ENCODE assay signal across 19 cellular contexts in the genomic region with DNA sequence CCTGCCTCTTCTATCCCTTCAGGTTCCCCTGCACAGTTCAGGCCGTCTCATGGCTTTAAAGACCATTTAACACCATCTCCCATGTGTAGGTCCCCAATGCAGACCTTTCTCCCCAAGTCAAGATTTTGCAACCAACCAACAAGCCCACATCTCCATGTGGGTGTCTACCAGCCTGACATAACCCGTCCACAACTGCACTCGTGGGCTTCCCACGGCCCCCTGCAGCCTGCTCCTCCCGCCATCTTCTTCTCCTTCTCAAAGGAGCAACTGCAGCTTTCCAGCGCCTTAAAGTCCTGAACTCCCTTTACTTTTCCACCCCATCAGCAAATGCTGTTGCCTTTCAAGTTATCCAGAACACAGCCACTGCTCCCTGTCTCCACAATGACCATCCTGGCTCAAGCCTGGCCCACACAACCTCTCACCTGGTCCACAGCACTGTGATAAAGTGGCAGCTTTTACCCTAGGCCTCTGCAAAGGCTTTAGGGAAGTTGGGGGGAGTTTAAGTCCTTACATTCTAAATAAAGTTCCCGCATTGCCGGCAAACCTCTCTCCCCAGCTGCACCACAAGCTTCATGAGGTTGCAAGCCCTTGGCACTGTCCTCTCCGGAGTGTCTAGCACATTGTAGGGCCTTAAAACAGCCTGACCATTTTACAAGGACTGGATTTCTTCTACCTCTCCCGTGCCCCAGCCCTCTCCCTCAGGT.
A peak's percentile ranks its signal among the peaks of the same experiment; 100 is the strongest.
DNase-seq lines count a peak whose midpoint lies in the region; ATAC-seq and TF ChIP-seq lines count a peak whose summit lies in the region.
"Had no signal": no experiment of that assay in that cellular context is flagged by ENCODE, and none has a peak within 500 bp of the region (broad histone marks: within the 10 kb centered on the region; RNA-seq: fewer than 3 reads in every experiment).

No MANE protein-coding gene starts in this region.

- 91% methylated on average over 10 of the region's 10 CpGs for WGBS in right cardiac atrium

- peak overlapping the region; percentile 22 for H3K4me2 ChIP-seq in BLaER1

- DNase-seq in HL-60 (ENCODE audit: low read depth in 1 of 2, low spot score in 1 of 2), result peak in 1 of 2 experiments; percentile 66
- DNase-seq in activated naive CD8-positive, alpha-beta T cell treated with anti-CD3 and anti-CD28 coated beads, Interleukin-2, amount 10 ng/mL, durations not matched to agents 7 days and 5 days, result no peak
- DNase-seq in natural killer cell, result no peak
- DNase-seq in NCI-H2029 (lab: John Stamatoyannopoulos, UW), result no peak
- DNase-seq in right cardiac atrium, result no peak
- DNase-seq in SHP77 treated with DMSO at 0.1 percent for 48 hours (lab: John Stamatoyannopoulos, UW), result no peak
- DNase-seq: activated CD4-positive, CD25-positive, alpha-beta regulatory T cell treated with anti-CD3 and anti-CD28 coated beads, Interleukin-2, amount 50 U/mL, for 72 hours; C1 segment of cervical spinal cord; central memory CD4-positive, alpha-beta T cell; erythroblast; head of caudate nucleus; kidney glomerular epithelial cell; NCI-H1048; NCI-H446; stimulated activated CD4-positive, alpha-beta T cell treated with anti-CD3 and anti-CD28 coated beads, Interleukin-2, amount 100 ng/mL, for 24 hours; stimulated activated CD8-positive, alpha-beta memory T cell treated with anti-CD3 and anti-CD28 coated beads, Interleukin-4, amount 100 ng/mL, for 48 hours; uterus had no signal

- H3K27me3 ChIP-seq in BLaER1 (no peaks in the 10 kb centered on the region), HL-60 (ENCODE audit: insufficient read depth, poor library complexity, severe bottlenecking) (no peaks in the 10 kb centered on the region), right cardiac atrium (ENCODE audit: control insufficient read depth, insufficient read depth) (no peaks in the 10 kb centered on the region)
- H3K27me3 ChIP-seq: uterus had no signal

- H3K9me3 ChIP-seq in BLaER1, result no peaks in the 10 kb centered on the region
- H3K9me3 ChIP-seq in right cardiac atrium (ENCODE audit: control insufficient read depth, low read length), result no peaks in the 10 kb centered on the region
- H3K9me3 ChIP-seq: uterus had no signal

- peaks cover 53% of the 10 kb centered on the region for H3K4me1 Mint-ChIP-seq in activated naive CD8-positive, alpha-beta T cell treated with anti-CD3 and anti-CD28 coated beads, Interleukin-2, amount 10 ng/mL, durations not matched to agents 7 days and 5 days
- peaks cover 54 to 83% of the 10 kb centered on the region in 2 donors for H3K4me1 Mint-ChIP-seq in natural killer cell

- H3K4me3 Mint-ChIP-seq in activated naive CD8-positive, alpha-beta T cell treated with anti-CD3 and anti-CD28 coated beads, Interleukin-2, amount 10 ng/mL, durations not matched to agents 7 days and 5 days, result no peak overlapping the region
- peak overlapping the region; percentile 61 for H3K4me3 Mint-ChIP-seq in natural killer cell

- H3K4me1 ChIP-seq in BLaER1 (peaks cover 57% of the 10 kb centered on the region), right cardiac atrium (ENCODE audit: control insufficient read depth, insufficient read depth, low read length) (peaks cover 28% of the 10 kb centered on the region)

- TF ChIP-seq CTCF in HL-60 (IDR thresholded peaks at IDR 0.05; ENCODE audit: insufficient read depth, low read length), result no peak
- no peak for TF ChIP-seq CTCF in natural killer cell (IDR thresholded peaks at IDR 0.05)

- H3K36me3 ChIP-seq in BLaER1, result peaks cover 3% of the 10 kb centered on the region; the same call in 1 of the 2 replicates
- H3K36me3 ChIP-seq: uterus had no signal

- POLR2A ChIA-PET in activated naive CD8-positive, alpha-beta T cell treated with anti-CD3 and anti-CD28 coated beads, Interleukin-2, amount 10 ng/mL, durations not matched to agents 7 days and 5 days (lab: Charles Lee), result no interaction called here

- intact Hi-C loops in natural killer cell (cut with micrococcal nuclease) (loop anchor here (10.0 kb wide), 1 partner anchor 138 kb away; a partner anchor contains a TSS), right cardiac atrium (cut with DNase I) (loop anchor here in 1 of 4 donors (10.0 kb wide), 1 partner anchor 128 kb away; no protein-coding TSS in a partner anchor)

- ATAC-seq in activated naive CD8-positive, alpha-beta T cell treated with anti-CD3 and anti-CD28 coated beads, Interleukin-2, amount 10 ng/mL, durations not matched to agents 7 days and 5 days (ENCODE audit: low read depth), result no peak
- ATAC-seq in natural killer cell (no peak), HG02852 (IDR thresholded peaks at IDR 0.05; ENCODE audit: unreplicated experiment) (no peak), right cardiac atrium (no peak)

- H3K27ac ChIP-seq in BLaER1 (0 out of 2 replicates have a peak overlapping the region, but pooled peaks have one; percentile 20), HL-60 (replicated peaks) (peak overlapping the region; percentile 74), right cardiac atrium (ENCODE audit: low read length) (no peak overlapping the region)

- H3K9ac ChIP-seq in BLaER1, result no peak overlapping the region

- no peaks in the 10 kb centered on the region for H4K20me1 ChIP-seq in BLaER1

- H3K9me3 Mint-ChIP-seq in activated naive CD8-positive, alpha-beta T cell treated with anti-CD3 and anti-CD28 coated beads, Interleukin-2, amount 10 ng/mL, durations not matched to agents 7 days and 5 days, result no peaks in the 10 kb centered on the region
- no peaks in the 10 kb centered on the region for H3K9me3 Mint-ChIP-seq in natural killer cell

- H3K27ac Mint-ChIP-seq in activated naive CD8-positive, alpha-beta T cell treated with anti-CD3 and anti-CD28 coated beads, Interleukin-2, amount 10 ng/mL, durations not matched to agents 7 days and 5 days, result peak overlapping the region; percentile 75
- peak overlapping the region; percentile 74 to 85 for H3K27ac Mint-ChIP-seq in natural killer cell

- H3K4me3 ChIP-seq in BLaER1 (no peak overlapping the region), HL-60 (replicated peaks; ENCODE audit: insufficient read depth, low read length) (no peak overlapping the region), right cardiac atrium (ENCODE audit: low read length) (no peak overlapping the region)
- H3K4me3 ChIP-seq: uterus had no signal

- no peaks in the 10 kb centered on the region for H3K27me3 Mint-ChIP-seq in activated naive CD8-positive, alpha-beta T cell treated with anti-CD3 and anti-CD28 coated beads, Interleukin-2, amount 10 ng/mL, durations not matched to agents 7 days and 5 days
- no peaks in the 10 kb centered on the region for H3K27me3 Mint-ChIP-seq in natural killer cell (ENCODE audit: low read depth in 2 of 2)

- peaks cover 63% of the 10 kb centered on the region for H3K36me3 Mint-ChIP-seq in activated naive CD8-positive, alpha-beta T cell treated with anti-CD3 and anti-CD28 coated beads, Interleukin-2, amount 10 ng/mL, durations not matched to agents 7 days and 5 days
- peaks cover 13% of the 10 kb centered on the region for H3K36me3 Mint-ChIP-seq in natural killer cell
